Comparison of ENCODE assay signal across 7 cellular contexts in genomic region chr17:41771389-41772206, GRCh38. TPM values are rescaled to one million over a fixed set of nuclear protein-coding genes. Genes with fewer than 3 reads are reported as not detected.
DNase-seq lines count a peak whose midpoint lies in the region; ATAC-seq and TF ChIP-seq lines count a peak whose summit lies in the region.
"Had no signal": no experiment of that assay in that cellular context is flagged by ENCODE, and none has a peak within 500 bp of the region (broad histone marks: within the 10 kb centered on the region; RNA-seq: fewer than 3 reads in every experiment).

No MANE protein-coding gene starts in this region.

- H3K27ac ChIP-seq in Karpas-422 (ENCODE audit: low read length) (peak overlapping the region; percentile 59), lower lobe of right lung (peak overlapping the region; percentile 46), SK-N-SH (ENCODE audit: low read depth in 2 of 2, low read length in 1 of 2) (no peak overlapping the region; a peak in 1 of 4 replicates)

- peak overlapping the region; percentile 92 for H3K9ac ChIP-seq in Karpas-422 (ENCODE audit: low read length)
- H3K9ac ChIP-seq in SK-N-SH: no peak overlapping the region

- H3K9me3 ChIP-seq in Karpas-422 (ENCODE audit: low read length): no peaks in the 10 kb centered on the region
- no peaks in the 10 kb centered on the region for H3K9me3 ChIP-seq in lower lobe of right lung
- H3K9me3 ChIP-seq in SK-N-SH: no peaks in the 10 kb centered on the region

- peaks cover 4% of the 10 kb centered on the region for H3F3A ChIP-seq in SK-N-SH (replicated peaks; ENCODE audit: insufficient read depth)

- 95% methylated on average over 15 of the region's 17 CpGs for WGBS in SK-N-SH (ENCODE audit: low lambda C conversion rate)

- peaks cover 19% of the 10 kb centered on the region for H3K4me1 ChIP-seq in Karpas-422 (ENCODE audit: low read length)
- peaks cover 51% of the 10 kb centered on the region for H3K4me1 ChIP-seq in lower lobe of right lung
- H3K4me1 ChIP-seq in SK-N-SH (ENCODE audit: control insufficient read depth in 1 of 2, insufficient read depth in 2 of 2, low read depth in 1 of 2, low read length in 1 of 2): peaks cover 0 to 24% of the 10 kb centered on the region in 2 experiments; a peak in 1 of 4 replicates

- no peak for TF ChIP-seq EP300 in SK-N-SH (IDR thresholded peaks at IDR 0.05; ENCODE audit: borderline replicate concordance in 1 of 2, low read depth in 1 of 2, low read length in 1 of 2)

- peak overlapping the region; percentile 90 for H3K4me3 ChIP-seq in Karpas-422 (ENCODE audit: low read length)
- no peak overlapping the region for H3K4me3 ChIP-seq in lower lobe of right lung
- no peak overlapping the region for H3K4me3 ChIP-seq in SK-N-SH (ENCODE audit: low read depth in 2 of 2, low read length in 1 of 2)

- peak in 1 of 2 donors; percentile 1 for ATAC-seq in lower lobe of right lung

- H3K79me2 ChIP-seq in Karpas-422 (ENCODE audit: low read length): peaks cover 23% of the 10 kb centered on the region
- H3K79me2 ChIP-seq in SK-N-SH (ENCODE audit: insufficient read depth): no peaks in the 10 kb centered on the region

- no peaks in the 10 kb centered on the region for H3K27me3 ChIP-seq in Karpas-422 (ENCODE audit: low read length)
- no peaks in the 10 kb centered on the region for H3K27me3 ChIP-seq in lower lobe of right lung (ENCODE audit: low read depth)
- H3K27me3 ChIP-seq in SK-N-SH (ENCODE audit: insufficient read depth): no peaks in the 10 kb centered on the region

- H3K9me2 ChIP-seq in Karpas-422 (replicated peaks; ENCODE audit: insufficient read depth, low read length) (no peaks in the 10 kb centered on the region), SK-N-SH (no peaks in the 10 kb centered on the region)

- TF ChIP-seq RAD21 in SK-N-SH (IDR thresholded peaks at IDR 0.05; ENCODE audit: low read length): no peak

- H3K36me3 ChIP-seq in Karpas-422 (ENCODE audit: insufficient read depth, low read length): peaks cover 4% of the 10 kb centered on the region; the same call in 1 of the 2 replicates
- H3K36me3 ChIP-seq in lower lobe of right lung: peaks cover 56% of the 10 kb centered on the region
- H3K36me3 ChIP-seq in SK-N-SH (replicated peaks in 1 of 2; ENCODE audit: control insufficient read depth in 1 of 2, insufficient read depth in 2 of 2, low read length in 1 of 2): peaks cover 0 to 6% of the 10 kb centered on the region in 2 experiments

- POLR2A ChIA-PET in SK-N-SH (lab: Yijun Ruan, JAX): interaction anchor here (0.9 kb wide), 1 partner anchor 15 kb away, joined by 3 read pairs; the partner anchor contains the start of gene JUP

- DNase-seq in Karpas-422 (peak; percentile 89), lower lobe of right lung (no peak), epidermal melanocyte (ENCODE audit: insufficient read length, low spot score) (no peak), SK-N-SH (no peak)
- DNase-seq: NCI-H1436 had no signal

- H2AFZ ChIP-seq in Karpas-422 (ENCODE audit: low read length) (peak overlapping the region; percentile 97), SK-N-SH (ENCODE audit: low read depth) (no peak overlapping the region)

- no peaks in the 10 kb centered on the region for H4K20me1 ChIP-seq in Karpas-422 (ENCODE audit: insufficient read depth, low read depth, low read length)
- no peaks in the 10 kb centered on the region for H4K20me1 ChIP-seq in SK-N-SH (ENCODE audit: insufficient read depth)

- TF ChIP-seq CTCF in lower lobe of right lung (IDR thresholded peaks at IDR 0.05) (no peak), SK-N-SH (IDR thresholded peaks at IDR 0.05) (no peak)

- peak overlapping the region; percentile 97 for H3K4me2 ChIP-seq in Karpas-422 (ENCODE audit: low read depth, low read length, poor library complexity, severe bottlenecking)
- H3K4me2 ChIP-seq in SK-N-SH: no peak overlapping the region

- intact Hi-C loops in lower lobe of right lung (cut with DNase I): no loop called here

- CTCF ChIA-PET in SK-N-SH (lab: Yijun Ruan, JAX): interaction anchor here (0.9 to 5.0 kb wide), 3 partner anchors 8 to 30 kb away, joined by 4 to 35 read pairs (median 15); partner anchors contain the start of gene JUP

TF ChIP-seq in SK-N-SH, 30 proteins besides CTCF, POLR2A, EP300 and RAD21:
- TF ChIP-seq FOSL2 (IDR thresholded peaks at IDR 0.05; ENCODE audit: borderline replicate concordance, low read depth): no peak

RNA-seq across cellular contexts. Expression of gene JUP, which starts 14.9 kb away (rescaled TPM):
- total RNA-seq in Karpas-422 (2014; rRNA removed; shearing (Covaris generic); ENCODE audit: low replicate concordance): 102 and 133 TPM in 2 replicates
- total RNA-seq in lower lobe of right lung: 92.5 TPM
- 9.3 and 13.0 TPM in 2 replicates for polyA plus RNA-seq in SK-N-SH (2012; rRNA removed)
- polyA plus RNA-seq in SK-N-SH (2012; cell fraction: cytosol; rRNA removed): 4.0 and 8.5 TPM in 2 replicates
- polyA plus RNA-seq in SK-N-SH (2012; cell fraction: nucleus; rRNA removed): 12.3 and 16.4 TPM in 2 replicates

RNA-seq across cellular contexts. Expression of gene HAP1, which starts 37.2 kb away (rescaled TPM):
- total RNA-seq in Karpas-422 (2014; rRNA removed; shearing (Covaris generic); ENCODE audit: low replicate concordance): 0.04 and 0.48 TPM in 2 replicates
- total RNA-seq in lower lobe of right lung: 0.62 TPM
- 0.16 and 0.18 TPM in 2 replicates for polyA plus RNA-seq in SK-N-SH (2012; rRNA removed)
- polyA plus RNA-seq in SK-N-SH (2012; cell fraction: cytosol; rRNA removed): 0.04 and 0.05 TPM in 2 replicates
- polyA plus RNA-seq in SK-N-SH (2012; cell fraction: nucleus; rRNA removed): 1.3 and 1.5 TPM in 2 replicates
- total RNA-seq: urinary bladder had no signal

RNA-seq across cellular contexts. Expression of gene P3H4, which starts 40.2 kb away (rescaled TPM):
- total RNA-seq in Karpas-422 (2014; rRNA removed; shearing (Covaris generic); ENCODE audit: low replicate concordance): 0.61 TPM in 1 of 2 replicates, not detected in the other
- total RNA-seq in lower lobe of right lung: 9.2 TPM
- 55.5 and 88.3 TPM in 2 replicates for polyA plus RNA-seq in SK-N-SH (2012; rRNA removed)
- 48.3 and 54.1 TPM in 2 replicates for polyA plus RNA-seq in SK-N-SH (2012; cell fraction: cytosol; rRNA removed)
- polyA plus RNA-seq in SK-N-SH (2012; cell fraction: nucleus; rRNA removed): 32.4 and 41.1 TPM in 2 replicates

RNA-seq across cellular contexts. Expression of gene FKBP10, which starts 41.2 kb away (rescaled TPM):
- total RNA-seq in Karpas-422 (2014; rRNA removed; shearing (Covaris generic); ENCODE audit: low replicate concordance): 0.54 and 1.9 TPM in 2 replicates
- total RNA-seq in lower lobe of right lung: 27.4 TPM
- 360 and 377 TPM in 2 replicates for polyA plus RNA-seq in SK-N-SH (2012; rRNA removed)
- polyA plus RNA-seq in SK-N-SH (2012; cell fraction: cytosol; rRNA removed): 109 and 170 TPM in 2 replicates
- polyA plus RNA-seq in SK-N-SH (2012; cell fraction: nucleus; rRNA removed): 1,131 and 1,228 TPM in 2 replicates

RNA-seq across cellular contexts. Expression of gene GAST, which starts 59.5 kb away (rescaled TPM):
- total RNA-seq in Karpas-422 (2014; rRNA removed; shearing (Covaris generic); ENCODE audit: low replicate concordance): not detected in 2 replicates
- not detected for total RNA-seq in lower lobe of right lung
- not detected in 2 replicates for polyA plus RNA-seq in SK-N-SH (2012; rRNA removed)
- polyA plus RNA-seq in SK-N-SH (2012; cell fraction: cytosol; rRNA removed): not detected in 2 replicates
- polyA plus RNA-seq in SK-N-SH (2012; cell fraction: nucleus; rRNA removed): not detected in 2 replicates
- total RNA-seq: SK-MEL-5, urinary bladder had no signal
- polyA plus RNA-seq: urinary bladder had no signal

Comparison
In these comparisons a context has a peak if more than half of its experiments do, and no peak if none do; other contexts are left out.
1. H3K27ac ChIP-seq: peak in Karpas-422 (single experiment) and lower lobe of right lung (single experiment); none in SK-N-SH (0 of 2).